Comparison of ENCODE assay signal across 8 cellular contexts in genomic region chrX:10119399-10119990, GRCh38. TPM values are rescaled to one million over a fixed set of nuclear protein-coding genes. Genes with fewer than 3 reads are reported as not detected.
DNase-seq lines count a peak whose midpoint lies in the region; ATAC-seq, FAIRE-seq and TF ChIP-seq lines count a peak whose summit lies in the region.

No MANE protein-coding gene starts in this region.

- CTCF ChIA-PET in activated CD4-positive, alpha-beta T cell treated with anti-CD3 and anti-CD28 coated beads, Interleukin-2, amount 10 ng/mL, durations not matched to agents 7 days and 5 days (lab: Charles Lee): interaction anchor here (0.7 to 4.1 kb wide), 72 partner anchors 8 to 1367 kb away, joined by 3 to 115 read pairs (median 5); no protein-coding TSS in a partner anchor
- CTCF ChIA-PET in HepG2 (lab: Yijun Ruan, JAX; ENCODE audit: low intra/inter-chr PET ratio, low total read pairs): interaction anchor here (0.7 to 9.2 kb wide), 28 partner anchors 18 to 1303 kb away, joined by 3 to 696 read pairs (median 4); partner anchors contain the start of gene CLCN4

- no peaks in the 10 kb centered on the region for H3K27me3 ChIP-seq in HepG2 (ENCODE audit: control insufficient read depth in 1 of 2, insufficient read depth in 2 of 2, low read length in 2 of 2)

- H3K4me2 ChIP-seq in HepG2 (ENCODE audit: low read depth, low read length): no peak overlapping the region

- H3K4me3 Mint-ChIP-seq in activated CD4-positive, alpha-beta T cell treated with anti-CD3 and anti-CD28 coated beads, Interleukin-2, amount 10 ng/mL, durations not matched to agents 7 days and 5 days: no peak overlapping the region

- POLR2A ChIA-PET in activated CD4-positive, alpha-beta T cell treated with anti-CD3 and anti-CD28 coated beads, Interleukin-2, amount 10 ng/mL, durations not matched to agents 7 days and 5 days (lab: Charles Lee): no interaction called here
- POLR2A ChIA-PET in HepG2 (lab: Yijun Ruan, JAX): no interaction called here

- peaks cover 4% of the 10 kb centered on the region for H3K4me1 Mint-ChIP-seq in activated CD4-positive, alpha-beta T cell treated with anti-CD3 and anti-CD28 coated beads, Interleukin-2, amount 10 ng/mL, durations not matched to agents 7 days and 5 days

- no peak overlapping the region for H3K9ac ChIP-seq in HepG2 (ENCODE audit: insufficient read depth, low read depth, low read length)

- H3K36me3 Mint-ChIP-seq in activated CD4-positive, alpha-beta T cell treated with anti-CD3 and anti-CD28 coated beads, Interleukin-2, amount 10 ng/mL, durations not matched to agents 7 days and 5 days (ENCODE audit: low read depth): peaks cover 7% of the 10 kb centered on the region

- TF ChIP-seq RAD21 in HepG2 (CRISPR knock-in tag; IDR thresholded peaks at IDR 0.05): peak; percentile 99

- TF ChIP-seq CTCF in coronary artery (IDR thresholded peaks at IDR 0.05) (peak; percentile 100), HepG2 (CRISPR knock-in tag; IDR thresholded peaks at IDR 0.05) (peak; percentile 98)

- 0 out of 4 replicates have a peak, but pooled peaks of 1 of the 2 experiments have one; percentile 27 for TF ChIP-seq EP300 in HepG2 (IDR thresholded peaks at IDR 0.05; ENCODE audit: low read depth in 2 of 2, low read length in 2 of 2)
- no peak for TF ChIP-seq EP300 in HepG2 (CRISPR knock-in tag; IDR thresholded peaks at IDR 0.05; ENCODE audit: borderline replicate concordance)

- no peaks in the 10 kb centered on the region for H3K27me3 Mint-ChIP-seq in activated CD4-positive, alpha-beta T cell treated with anti-CD3 and anti-CD28 coated beads, Interleukin-2, amount 10 ng/mL, durations not matched to agents 7 days and 5 days

- H3K27ac ChIP-seq in coronary artery (peak overlapping the region in 1 of 2 donors; percentile 11), HepG2 (ENCODE audit: extremely low read length, insufficient read depth, low read length) (no peak overlapping the region)

- H3K9me3 Mint-ChIP-seq in activated CD4-positive, alpha-beta T cell treated with anti-CD3 and anti-CD28 coated beads, Interleukin-2, amount 10 ng/mL, durations not matched to agents 7 days and 5 days: no peaks in the 10 kb centered on the region

- H3K36me3 ChIP-seq in HepG2 (replicated peaks in 1 of 2; ENCODE audit: control insufficient read depth in 1 of 2, insufficient read depth in 2 of 2, low read length in 2 of 2): no peaks in the 10 kb centered on the region; a peak in 1 of 5 replicates

- no peaks in the 10 kb centered on the region for H3K9me3 ChIP-seq in HepG2 (ENCODE audit: low read length)

- in situ Hi-C loops in HepG2 (cut with HindIII; ENCODE audit: extremely low pct_ligation_motif_present, low pct_unique_long_range_greater_than_20kb): no loop called here

- intact Hi-C loops in HepG2 (cut with micrococcal nuclease; ENCODE audit: unreplicated experiment): loop anchor here (1.0 to 5.0 kb wide), 5 partner anchors 49 to 245 kb away; no protein-coding TSS in a partner anchor

- H2AFZ ChIP-seq in HepG2 (ENCODE audit: low read length): no peak overlapping the region

- no peak overlapping the region for H3K4me3 ChIP-seq in coronary artery
- H3K4me3 ChIP-seq in HepG2 (replicated peaks in 1 of 3; ENCODE audit: insufficient read depth in 1 of 3, low read depth in 2 of 3, low read length in 3 of 3): no peak overlapping the region

- ATAC-seq in HG03175 (IDR thresholded peaks at IDR 0.05; ENCODE audit: unreplicated experiment): peak; percentile 35
- no peak for ATAC-seq in HepG2

- H3K27ac Mint-ChIP-seq in activated CD4-positive, alpha-beta T cell treated with anti-CD3 and anti-CD28 coated beads, Interleukin-2, amount 10 ng/mL, durations not matched to agents 7 days and 5 days: peak overlapping the region; percentile 7

- no peaks in the 10 kb centered on the region for H4K20me1 ChIP-seq in HepG2 (ENCODE audit: insufficient read depth, low read length)

- no TSS peak for BruUV-seq in HepG2 (replicated peaks; lab: Mats Ljungman, UMichigan)

- TF ChIP-seq POLR2A in HepG2 (IDR thresholded peaks at IDR 0.05; ENCODE audit: insufficient read depth in 1 of 2, low read depth in 2 of 2, low read length in 2 of 2): no peak

- no peaks in the 10 kb centered on the region for H3K79me2 ChIP-seq in HepG2 (ENCODE audit: insufficient read depth, low read length)

- 5% methylated on average over 12 of the region's 16 CpGs for WGBS in HepG2 (ENCODE audit: low lambda C conversion rate)

- no peaks in the 10 kb centered on the region for H3K4me1 ChIP-seq in HepG2 (ENCODE audit: insufficient read depth, low read length)

- FAIRE-seq in HepG2 (lab: Jason Lieb, UNC): peak; percentile 100

- DNase-seq in NK-92 treated with Interleukin-12 subunit alpha and Interleukin-12 subunit beta, amount 100 ng/mL, for 24 hours (lab: John Stamatoyannopoulos, UW): peak; percentile 34
- DNase-seq in NK-92 (lab: John Stamatoyannopoulos, UW; ENCODE audit: unreplicated experiment) (no peak), NCI-H460 (ENCODE audit: extremely low read depth, low read depth) (peak; percentile 71), coronary artery (ENCODE audit: low spot score) (no peak), HepG2 (ENCODE audit: low spot score) (peak; percentile 64)
- DNase-seq in activated CD4-positive, alpha-beta T cell treated with anti-CD3 and anti-CD28 coated beads, Interleukin-2, amount 10 ng/mL, durations not matched to agents 7 days and 5 days: peak; percentile 77
- DNase-seq in stimulated activated CD4-positive, alpha-beta T cell treated with anti-CD3 and anti-CD28 coated beads, TNF-alpha, amount 100 ng/mL, for 48 hours (ENCODE audit: low read depth in 3 of 3): peak; percentile 32 to 72 (median 53)

TF ChIP-seq in HepG2, 621 proteins besides CTCF, POLR2A, EP300 and RAD21 (continues in another document):
- TF ChIP-seq, protein P1, sequence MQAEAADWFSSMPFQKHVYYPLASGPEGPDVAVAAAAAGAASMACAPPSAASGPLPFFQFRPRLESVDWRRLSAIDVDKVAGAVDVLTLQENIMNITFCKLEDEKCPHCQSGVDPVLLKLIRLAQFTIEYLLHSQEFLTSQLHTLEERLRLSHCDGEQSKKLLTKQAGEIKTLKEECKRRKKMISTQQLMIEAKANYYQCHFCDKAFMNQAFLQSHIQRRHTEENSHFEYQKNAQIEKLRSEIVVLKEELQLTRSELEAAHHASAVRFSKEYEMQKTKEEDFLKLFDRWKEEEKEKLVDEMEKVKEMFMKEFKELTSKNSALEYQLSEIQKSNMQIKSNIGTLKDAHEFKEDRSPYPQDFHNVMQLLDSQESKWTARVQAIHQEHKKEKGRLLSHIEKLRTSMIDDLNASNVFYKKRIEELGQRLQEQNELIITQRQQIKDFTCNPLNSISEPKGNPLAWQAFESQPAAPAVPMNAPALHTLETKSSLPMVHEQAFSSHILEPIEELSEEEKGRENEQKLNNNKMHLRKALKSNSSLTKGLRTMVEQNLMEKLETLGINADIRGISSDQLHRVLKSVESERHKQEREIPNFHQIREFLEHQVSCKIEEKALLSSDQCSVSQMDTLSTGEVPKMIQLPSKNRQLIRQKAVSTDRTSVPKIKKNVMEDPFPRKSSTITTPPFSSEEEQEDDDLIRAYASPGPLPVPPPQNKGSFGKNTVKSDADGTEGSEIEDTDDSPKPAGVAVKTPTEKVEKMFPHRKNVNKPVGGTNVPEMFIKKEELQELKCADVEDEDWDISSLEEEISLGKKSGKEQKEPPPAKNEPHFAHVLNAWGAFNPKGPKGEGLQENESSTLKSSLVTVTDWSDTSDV (CRISPR knock-in tag; IDR thresholded peaks at IDR 0.05): no peak
- TF ChIP-seq, protein P2, sequence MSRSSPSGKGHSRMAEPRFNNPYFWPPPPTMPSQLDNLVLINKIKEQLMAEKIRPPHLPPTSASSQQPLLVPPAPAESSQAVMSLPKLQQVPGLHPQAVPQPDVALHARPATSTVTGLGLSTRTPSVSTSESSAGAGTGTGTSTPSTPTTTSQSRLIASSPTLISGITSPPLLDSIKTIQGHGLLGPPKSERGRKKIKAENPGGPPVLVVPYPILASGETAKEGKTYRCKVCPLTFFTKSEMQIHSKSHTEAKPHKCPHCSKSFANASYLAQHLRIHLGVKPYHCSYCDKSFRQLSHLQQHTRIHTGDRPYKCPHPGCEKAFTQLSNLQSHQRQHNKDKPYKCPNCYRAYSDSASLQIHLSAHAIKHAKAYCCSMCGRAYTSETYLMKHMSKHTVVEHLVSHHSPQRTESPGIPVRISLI (CRISPR knock-in tag; IDR thresholded peaks at IDR 0.05; ENCODE audit: borderline replicate concordance): 0 out of 2 replicates have a peak, but pooled peaks have one; percentile 11
- TF ChIP-seq TAF1 (CRISPR knock-in tag; IDR thresholded peaks at IDR 0.05) (no peak), MAFK (conservative IDR thresholded peaks at IDR 0.05 in 1 of 2, IDR thresholded peaks at IDR 0.05 in 1 of 2; ENCODE audit: low read length in 2 of 2) (no peak), REXO4 (CRISPR knock-in tag; IDR thresholded peaks at IDR 0.05; ENCODE audit: borderline replicate concordance) (no peak), ZNF563 (CRISPR knock-in tag; IDR thresholded peaks at IDR 0.05) (no peak)

RNA-seq across cellular contexts. Expression of gene CLCN4, which starts 37.3 kb away (rescaled TPM):
- total RNA-seq in NCI-H460 (2014; rRNA removed; shearing (Covaris generic)): 3.4 and 4.1 TPM in 2 replicates
- polyA plus RNA-seq in NCI-H460 (2014; cell fraction: nucleus; rRNA removed): 1.7 and 2.2 TPM in 2 replicates
- total RNA-seq in activated CD4-positive, alpha-beta T cell treated with anti-CD3 and anti-CD28 coated beads, Interleukin-2, amount 10 ng/mL, durations not matched to agents 7 days and 5 days: not detected
- total RNA-seq in HepG2 (2016; rRNA removed; fragmentation: Illumina TruSeq; extraction: Trizol): 2.5 and 2.6 TPM in 2 replicates
- total RNA-seq in HepG2 (2016; cell fraction: cytosol; rRNA removed; fragmentation: Illumina TruSeq; extraction: Trizol; ENCODE audit: low read depth): 0.53 and 0.81 TPM in 2 replicates
- total RNA-seq in HepG2 (2016; cell fraction: insoluble cytoplasmic fraction; rRNA removed; fragmentation: Illumina TruSeq; extraction: Trizol): 2.4 and 2.7 TPM in 2 replicates
- 1.00 and 1.1 TPM in 2 replicates for total RNA-seq in HepG2 (2016; cell fraction: membrane; rRNA removed; fragmentation: Illumina TruSeq; extraction: Trizol)
- 2.7 and 3.0 TPM in 2 replicates for total RNA-seq in HepG2 (2016; cell fraction: nucleus; rRNA removed; fragmentation: Illumina TruSeq; extraction: Trizol)
- polyA plus RNA-seq in HepG2 (2011; rRNA removed): 1.8 and 1.9 TPM in 2 replicates
- 2.3 and 2.4 TPM in 2 replicates for polyA plus RNA-seq in HepG2 (2011; cell fraction: cytosol; rRNA removed)
- polyA plus RNA-seq in HepG2 (2011; cell fraction: nucleus; rRNA removed): 1.2 and 1.9 TPM in 2 replicates
- 1.6 and 1.9 TPM in 2 replicates for polyA plus RNA-seq in HepG2 (2012)
- polyA plus RNA-seq in HepG2 (2016; cell fraction: cytosol; fragmentation: Illumina TruSeq; extraction: Trizol; ENCODE audit: low read depth): 0.17 and 0.18 TPM in 2 replicates
- 1.6 and 1.7 TPM in 2 replicates for polyA plus RNA-seq in HepG2 (2016; cell fraction: insoluble cytoplasmic fraction; fragmentation: Illumina TruSeq; extraction: Trizol; ENCODE audit: low read depth)
- polyA plus RNA-seq in HepG2 (2016; cell fraction: membrane; fragmentation: Illumina TruSeq; extraction: Trizol; ENCODE audit: low read depth): 0.66 and 0.90 TPM in 2 replicates
- 2.5 and 2.8 TPM in 2 replicates for polyA plus RNA-seq in HepG2 (2016; cell fraction: nucleus; fragmentation: Illumina TruSeq; extraction: Trizol; ENCODE audit: insufficient read depth, low read depth)
- 1.7 and 8.7 TPM in 2 replicates for polyA minus RNA-seq in HepG2 (2011; rRNA and poly(A)+ RNA removed; ENCODE audit: low replicate concordance)
- 3.8 and 5.8 TPM in 2 replicates for polyA minus RNA-seq in HepG2 (2011; cell fraction: cytosol; rRNA and poly(A)+ RNA removed)
- polyA minus RNA-seq in HepG2 (2011; cell fraction: nucleus; rRNA and poly(A)+ RNA removed): 2.8 and 3.4 TPM in 2 replicates

Comparison
In these comparisons a context has a peak if more than half of its experiments do, and no peak if none do; other contexts are left out.
1. DNase-seq: peak in NK-92 treated with Interleukin-12 subunit alpha and Interleukin-12 subunit beta, amount 100 ng/mL, for 24 hours (single experiment), NCI-H460 (single experiment), activated CD4-positive, alpha-beta T cell treated with anti-CD3 and anti-CD28 coated beads, Interleukin-2, amount 10 ng/mL, durations not matched to agents 7 days and 5 days (single experiment), HepG2 (single experiment) and stimulated activated CD4-positive, alpha-beta T cell treated with anti-CD3 and anti-CD28 coated beads, TNF-alpha, amount 100 ng/mL, for 48 hours (3 of 3); none in NK-92 (single experiment) and coronary artery (single experiment).